Comparison of ENCODE assay signal across 1 cellular context in genomic region chr5:2710910-2711309, GRCh38.
TF ChIP-seq lines count a peak whose summit lies in the region.

No MANE protein-coding gene starts in this region.

TF ChIP-seq in K562, 482 proteins besides CTCF, POLR2A, EP300 and RAD21 (continued from another document):
- TF ChIP-seq MXD1 (CRISPR knock-in tag; IDR thresholded peaks at IDR 0.05; ENCODE audit: borderline replicate concordance, poor library complexity, severe bottlenecking) (no peak), TCFL5 (CRISPR knock-in tag; conservative IDR thresholded peaks at IDR 0.05) (no peak), SPI1 (IDR thresholded peaks at IDR 0.05; ENCODE audit: borderline replicate concordance, low read depth, low read length) (no peak), TCF7L2 (IDR thresholded peaks at IDR 0.05; ENCODE audit: low read depth, low read length) (no peak), NFATC3 (IDR thresholded peaks at IDR 0.05) (no peak), ZNF12 (CRISPR knock-in tag; IDR thresholded peaks at IDR 0.05) (no peak), C11orf30 (IDR thresholded peaks at IDR 0.05; ENCODE audit: low read depth) (no peak)
